ENCODE assay signal across 18 cellular contexts in the genomic region with DNA sequence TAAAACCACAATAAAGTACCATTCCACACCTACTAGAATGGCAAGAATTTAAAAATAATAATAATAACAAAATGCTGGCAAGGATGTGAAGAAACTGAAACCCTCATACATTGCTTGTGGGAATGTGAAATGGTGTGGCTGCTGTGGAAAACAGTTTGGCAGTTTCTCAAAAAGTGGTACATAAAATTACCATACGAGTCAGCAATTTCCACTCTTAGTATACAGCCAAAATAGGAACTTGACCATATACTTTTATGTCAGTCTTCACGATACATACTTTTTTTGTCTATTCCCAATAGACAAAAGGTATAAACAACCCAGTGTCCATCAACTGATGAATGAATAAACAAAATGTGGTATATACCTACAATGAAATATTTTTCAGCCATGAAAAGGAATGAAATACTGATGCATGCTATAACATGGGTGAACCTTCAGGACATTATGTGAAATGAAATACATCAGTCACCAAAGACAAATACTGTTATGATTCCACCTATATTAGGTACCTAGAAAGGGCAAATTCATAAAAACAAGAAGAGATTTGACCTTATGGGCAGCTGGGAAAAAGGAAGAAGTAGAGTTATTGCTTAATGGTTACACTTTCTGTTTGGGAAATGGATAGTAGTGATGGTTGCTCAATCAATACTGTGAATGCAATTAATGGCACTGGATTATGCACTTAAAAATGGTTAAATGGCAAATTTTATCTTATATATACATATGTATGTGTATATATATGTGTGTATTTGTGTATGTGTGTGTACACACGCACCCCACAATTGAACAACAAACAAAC.
"Had no signal": no experiment of that assay in that cellular context is flagged by ENCODE, and none has a peak within 500 bp of the region (broad histone marks: within the 10 kb centered on the region; RNA-seq: fewer than 3 reads in every experiment).

No MANE protein-coding gene starts in this region.

- H3K27ac Mint-ChIP-seq: activated CD4-positive, alpha-beta memory T cell treated with anti-CD3 and anti-CD28 coated beads, Interleukin-2, amount 10 ng/mL, durations not matched to agents 7 days and 5 days; activated CD4-positive, alpha-beta T cell treated with anti-CD3 and anti-CD28 coated beads for 36 hours; nephron progenitor cell; T-helper 2 cell treated with Interferon-gamma antibody and Interleukin-4, amounts not matched to agents 5 μg/mL and 100 μg/mL, for 36 hours had no signal

- H3K27ac ChIP-seq: cardiac muscle cell, esophagus squamous epithelium, thoracic aorta, WERI-Rb-1 had no signal

- FAIRE-seq: islet of Langerhans had no signal

- H3K27me3 Mint-ChIP-seq: activated CD4-positive, alpha-beta memory T cell treated with anti-CD3 and anti-CD28 coated beads, Interleukin-2, amount 10 ng/mL, durations not matched to agents 7 days and 5 days; activated CD4-positive, alpha-beta T cell treated with anti-CD3 and anti-CD28 coated beads for 36 hours; stimulated activated naive CD8-positive, alpha-beta T cell treated with anti-CD3 and anti-CD28 coated beads, Interleukin-15, amount 100 ng/mL, for 72 hours had no signal

- DNase-seq: activated CD4-positive, alpha-beta memory T cell treated with anti-CD3 and anti-CD28 coated beads, Interleukin-2, amount 10 ng/mL, durations not matched to agents 7 days and 5 days; activated CD4-positive, alpha-beta T cell treated with anti-CD3 and anti-CD28 coated beads for 36 hours; activated naive CD4-positive, alpha-beta T cell; activated T-cell treated with anti-CD3 and anti-CD28 coated beads, Interleukin-2, amount 50 U/mL, for 48 hours; aorta; esophagus squamous epithelium; foreskin melanocyte; heart right ventricle; nephron progenitor cell; stimulated activated CD4-positive, alpha-beta T cell treated with anti-CD3 and anti-CD28 coated beads, Interleukin-4, amount 100 ng/mL, for 1 hour; stimulated activated CD8-positive, alpha-beta memory T cell treated with anti-CD3 and anti-CD28 coated beads, Interleukin-4, amount 100 ng/mL, for 48 hours; stimulated activated naive CD8-positive, alpha-beta T cell treated with anti-CD3 and anti-CD28 coated beads, Interleukin-15, amount 100 ng/mL, for 72 hours; WERI-Rb-1 had no signal

- H3K9me3 Mint-ChIP-seq: activated CD4-positive, alpha-beta memory T cell treated with anti-CD3 and anti-CD28 coated beads, Interleukin-2, amount 10 ng/mL, durations not matched to agents 7 days and 5 days; nephron progenitor cell; stimulated activated naive CD8-positive, alpha-beta T cell treated with anti-CD3 and anti-CD28 coated beads, Interleukin-15, amount 100 ng/mL, for 72 hours; T-helper 2 cell treated with Interferon-gamma antibody and Interleukin-4, amounts not matched to agents 5 μg/mL and 100 μg/mL, for 36 hours had no signal

- H3K27me3 ChIP-seq: cardiac muscle cell, esophagus squamous epithelium, heart right ventricle had no signal

- ATAC-seq: activated CD4-positive, alpha-beta T cell treated with anti-CD3 and anti-CD28 coated beads for 36 hours; heart right ventricle; left lobe of liver; stimulated activated naive CD8-positive, alpha-beta T cell treated with anti-CD3 and anti-CD28 coated beads, Interleukin-15, amount 100 ng/mL, for 72 hours had no signal

- H3K9me3 ChIP-seq: esophagus squamous epithelium, heart right ventricle, thoracic aorta had no signal

- H3K4me3 Mint-ChIP-seq: activated CD4-positive, alpha-beta memory T cell treated with anti-CD3 and anti-CD28 coated beads, Interleukin-2, amount 10 ng/mL, durations not matched to agents 7 days and 5 days; activated CD4-positive, alpha-beta T cell treated with anti-CD3 and anti-CD28 coated beads for 36 hours; nephron progenitor cell; stimulated activated naive CD8-positive, alpha-beta T cell treated with anti-CD3 and anti-CD28 coated beads, Interleukin-15, amount 100 ng/mL, for 72 hours; T-helper 2 cell treated with Interferon-gamma antibody and Interleukin-4, amounts not matched to agents 5 μg/mL and 100 μg/mL, for 36 hours had no signal

- H3K4me1 ChIP-seq: esophagus squamous epithelium had no signal

- H3K4me3 ChIP-seq: cardiac muscle cell, esophagus squamous epithelium, heart right ventricle, thoracic aorta had no signal

- H3K4me1 Mint-ChIP-seq: nephron progenitor cell; stimulated activated naive CD8-positive, alpha-beta T cell treated with anti-CD3 and anti-CD28 coated beads, Interleukin-15, amount 100 ng/mL, for 72 hours had no signal
